In genomic region chr20:688809-689208, GRCh38 we compare ENCODE assay signal across 12 cellular contexts. TPM values are rescaled to one million over a fixed set of nuclear protein-coding genes. Genes with fewer than 3 reads are reported as not detected.
A peak's percentile ranks its signal among the peaks of the same experiment; 100 is the strongest.
DNase-seq lines count a peak whose midpoint lies in the region; ATAC-seq and TF ChIP-seq lines count a peak whose summit lies in the region.
"Had no signal": no experiment of that assay in that cellular context is flagged by ENCODE, and none has a peak within 500 bp of the region (broad histone marks: within the 10 kb centered on the region; RNA-seq: fewer than 3 reads in every experiment).

No MANE protein-coding gene starts in this region.

- H3K27me3 ChIP-seq in BLaER1 = no peaks in the 10 kb centered on the region
- no peaks in the 10 kb centered on the region; the same call in 1 of the 2 replicates for H3K27me3 ChIP-seq in HCT116 (ENCODE audit: insufficient read depth, low read length)
- H3K27me3 ChIP-seq in SJCRH30 = peaks cover 15% of the 10 kb centered on the region

- H3K79me2 ChIP-seq in HCT116 (ENCODE audit: insufficient read depth, low read length) (no peaks in the 10 kb centered on the region), OCI-LY7 (ENCODE audit: insufficient read depth, low read depth, low read length) (no peaks in the 10 kb centered on the region)

- no peak overlapping the region for H2AFZ ChIP-seq in HCT116 (ENCODE audit: low read depth, low read length, poor library complexity, severe bottlenecking)
- no peak overlapping the region for H2AFZ ChIP-seq in OCI-LY7 (ENCODE audit: low read length)

- no peaks in the 10 kb centered on the region for H4K20me1 ChIP-seq in BLaER1
- no peaks in the 10 kb centered on the region for H4K20me1 ChIP-seq in HCT116 (ENCODE audit: insufficient read depth)
- no peaks in the 10 kb centered on the region for H4K20me1 ChIP-seq in OCI-LY7 (ENCODE audit: insufficient read depth, low read length)

- TF ChIP-seq POLR2A in HCT116 (IDR thresholded peaks at IDR 0.05; ENCODE audit: borderline replicate concordance, extremely low read depth, insufficient read depth, insufficient read length) = no peak

- H3K9me3 ChIP-seq in BLaER1 (no peaks in the 10 kb centered on the region), HCT116 (ENCODE audit: control insufficient read depth in 1 of 2, insufficient read depth in 1 of 2, low read depth in 1 of 2, low read length in 2 of 2) (no peaks in the 10 kb centered on the region), OCI-LY7 (ENCODE audit: low read length) (no peaks in the 10 kb centered on the region), SJCRH30 (replicated peaks) (no peaks in the 10 kb centered on the region)

- RAD21 ChIA-PET in HCT116 (lab: Charles Lee; ENCODE audit: low non-redundant PET in 1 of 2, low total read pairs in 2 of 2, uncharacterized antibody in 2 of 2, unreplicated experiment in 2 of 2) = no interaction called here

- peaks cover 22% of the 10 kb centered on the region for H3K4me1 ChIP-seq in BLaER1
- H3K4me1 ChIP-seq in HCT116 (ENCODE audit: control insufficient read depth in 1 of 2, insufficient read depth in 2 of 2, low read length in 2 of 2) = no peaks in the 10 kb centered on the region
- H3K4me1 ChIP-seq in OCI-LY7 (ENCODE audit: insufficient read depth, low read length, poor library complexity, severe bottlenecking) = no peaks in the 10 kb centered on the region
- H3K4me1 ChIP-seq in SJCRH30 = no peaks in the 10 kb centered on the region

- TF ChIP-seq CTCF in HCT116 (IDR thresholded peaks at IDR 0.05 in 2 of 3, conservative IDR thresholded peaks at IDR 0.05 in 1 of 3; ENCODE audit: borderline replicate concordance in 1 of 3, insufficient read depth in 1 of 3, low read depth in 2 of 3, low read length in 2 of 3) (no peak), OCI-LY7 (conservative IDR thresholded peaks at IDR 0.05; ENCODE audit: low read length) (no peak)

- no peaks in the 10 kb centered on the region for H3K36me3 ChIP-seq in BLaER1
- H3K36me3 ChIP-seq in HCT116 (ENCODE audit: control insufficient read depth in 1 of 2, insufficient read depth in 2 of 2, low read length in 2 of 2) = no peaks in the 10 kb centered on the region
- H3K36me3 ChIP-seq in OCI-LY7 (ENCODE audit: insufficient read depth, low read length) = no peaks in the 10 kb centered on the region
- no peaks in the 10 kb centered on the region for H3K36me3 ChIP-seq in SJCRH30

- H3K9me2 ChIP-seq in HCT116 (ENCODE audit: insufficient read depth) (no peaks in the 10 kb centered on the region), OCI-LY7 (ENCODE audit: insufficient read depth, low read length) (no peaks in the 10 kb centered on the region)

- H3K27ac ChIP-seq in BLaER1 (no peak overlapping the region), HCT116 (ENCODE audit: low read depth, low read length) (no peak overlapping the region), OCI-LY7 (ENCODE audit: low read depth, low read length, poor library complexity, severe bottlenecking) (no peak overlapping the region), SJCRH30 (no peak overlapping the region)
- H3K27ac ChIP-seq: C4-2B had no signal

- TF ChIP-seq RAD21 in HCT116 (IDR thresholded peaks at IDR 0.05; ENCODE audit: low read depth) = no peak

- peak overlapping the region; percentile 8; the same call in 1 of the 2 replicates for H3K4me2 ChIP-seq in BLaER1
- no peak overlapping the region for H3K4me2 ChIP-seq in HCT116 (ENCODE audit: low read length)
- H3K4me2 ChIP-seq in OCI-LY7 (ENCODE audit: low read length) = no peak overlapping the region

- ATAC-seq in HCT116 (peak; percentile 54; the same call in 1 of the 2 replicates), HG02938 (IDR thresholded peaks at IDR 0.05; ENCODE audit: unreplicated experiment) (no peak)

- H3K9ac ChIP-seq in BLaER1 (no peak overlapping the region), HCT116 (ENCODE audit: low read length) (no peak overlapping the region)

- no peak overlapping the region for H3K4me3 ChIP-seq in BLaER1
- no peak overlapping the region for H3K4me3 ChIP-seq in HCT116 (replicated peaks in 1 of 2; ENCODE audit: low read depth in 1 of 2, low read length in 2 of 2)
- H3K4me3 ChIP-seq in OCI-LY7 (ENCODE audit: low read depth, low read length, poor library complexity, severe bottlenecking) = no peak overlapping the region
- no peak overlapping the region for H3K4me3 ChIP-seq in SJCRH30

- CTCF ChIA-PET in HCT116 (lab: Charles Lee) (no interaction called here), OCI-LY7 (lab: Charles Lee; ENCODE audit: unreplicated experiment) (no interaction called here)

- no TSS peak for BruUV-seq in HCT116 (replicated peaks; lab: Mats Ljungman, UMichigan)
- no TSS peak for BruUV-seq in OCI-LY7 (replicated peaks; lab: Mats Ljungman, UMichigan)

- POLR2A ChIA-PET in HCT116 (lab: Charles Lee) = no interaction called here
- POLR2A ChIA-PET in OCI-LY7 (lab: Charles Lee) = no interaction called here

- no peak for DNase-seq in HCT116 (ENCODE audit: low read depth, low spot score)
- DNase-seq in astrocyte of the hippocampus (ENCODE audit: low read depth, low spot score) = peak; percentile 73
- peak; percentile 46 for DNase-seq in kidney tubule cell (ENCODE audit: low spot score)
- no peak for DNase-seq in OCI-LY7 (ENCODE audit: low spot score)
- no peak for DNase-seq in SJCRH30
- no peak for DNase-seq in DMS53 (lab: John Stamatoyannopoulos, UW)

- intact Hi-C loops in HCT116 (cut with micrococcal nuclease) (no loop called here), OCI-LY7 (cut with micrococcal nuclease; ENCODE audit: unreplicated experiment) (no loop called here)

TF ChIP-seq in HCT116, 20 proteins besides CTCF, POLR2A, EP300 and RAD21:
- TF ChIP-seq, protein P1, sequence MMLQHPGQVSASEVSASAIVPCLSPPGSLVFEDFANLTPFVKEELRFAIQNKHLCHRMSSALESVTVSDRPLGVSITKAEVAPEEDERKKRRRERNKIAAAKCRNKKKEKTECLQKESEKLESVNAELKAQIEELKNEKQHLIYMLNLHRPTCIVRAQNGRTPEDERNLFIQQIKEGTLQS (IDR thresholded peaks at IDR 0.05) = no peak
- TF ChIP-seq FOSL1 (IDR thresholded peaks at IDR 0.05; ENCODE audit: low read depth) (no peak), SRF (IDR thresholded peaks at IDR 0.05; ENCODE audit: low read depth) (no peak), SIN3A (IDR thresholded peaks at IDR 0.05; ENCODE audit: low read depth) (no peak), CBX3 (IDR thresholded peaks at IDR 0.05; ENCODE audit: low read depth) (no peak), EGR1 (IDR thresholded peaks at IDR 0.05; ENCODE audit: low read depth) (no peak), TCF7L2 (IDR thresholded peaks at IDR 0.05; ENCODE audit: borderline replicate concordance, extremely low read depth, insufficient read depth, insufficient read length) (no peak), EZH2phosphoT487 (IDR thresholded peaks at IDR 0.05; ENCODE audit: borderline replicate concordance) (no peak), MAX (IDR thresholded peaks at IDR 0.05) (no peak), POLR2AphosphoS5 (IDR thresholded peaks at IDR 0.05; ENCODE audit: low read depth, low read length) (no peak), ZFX (IDR thresholded peaks at IDR 0.05) (no peak), YY1 (IDR thresholded peaks at IDR 0.05; ENCODE audit: extremely low read depth, insufficient replicate concordance, low read depth, low read length) (no peak), ELF1 (IDR thresholded peaks at IDR 0.05; ENCODE audit: borderline replicate concordance, low read depth) (no peak)

RNA-seq across cellular contexts. Expression of gene SCRT2, which starts 13.2 kb away (rescaled TPM):
- total RNA-seq in HCT116 (2021; ENCODE audit: unreplicated experiment) = not detected
- polyA plus RNA-seq in HCT116 (2012) = not detected in 2 replicates
- not detected in 2 replicates for total RNA-seq in OCI-LY7 (2014; rRNA removed; shearing (Covaris generic))
- not detected in 2 replicates for total RNA-seq in OCI-LY7 (2022)
- total RNA-seq in SJCRH30 (2014; rRNA removed; shearing (Covaris generic)) = not detected in 2 replicates
- total RNA-seq: endothelial cell of umbilical vein, mononuclear cell, SK-MEL-5 had no signal
- polyA plus RNA-seq: endothelial cell of umbilical vein had no signal

RNA-seq across cellular contexts. Expression of gene SRXN1, which starts 35.8 kb away (rescaled TPM):
- total RNA-seq in HCT116 (2021; ENCODE audit: unreplicated experiment) = 80.8 TPM
- polyA plus RNA-seq in HCT116 (2012) = 94.4 and 105 TPM in 2 replicates
- total RNA-seq in OCI-LY7 (2014; rRNA removed; shearing (Covaris generic)) = 12.4 and 18.6 TPM in 2 replicates
- total RNA-seq in OCI-LY7 (2022) = 17.1 and 19.8 TPM in 2 replicates
- total RNA-seq in SJCRH30 (2014; rRNA removed; shearing (Covaris generic)) = 6.7 and 7.0 TPM in 2 replicates

Comparison
In these comparisons a context has a peak if more than half of its experiments do, and no peak if none do; other contexts are left out.
1. DNase-seq: peak in astrocyte of the hippocampus (single experiment) and kidney tubule cell (single experiment); none in HCT116 (single experiment), OCI-LY7 (single experiment), SJCRH30 (0 of 2) and DMS53 (single experiment).